In the genomic region with DNA sequence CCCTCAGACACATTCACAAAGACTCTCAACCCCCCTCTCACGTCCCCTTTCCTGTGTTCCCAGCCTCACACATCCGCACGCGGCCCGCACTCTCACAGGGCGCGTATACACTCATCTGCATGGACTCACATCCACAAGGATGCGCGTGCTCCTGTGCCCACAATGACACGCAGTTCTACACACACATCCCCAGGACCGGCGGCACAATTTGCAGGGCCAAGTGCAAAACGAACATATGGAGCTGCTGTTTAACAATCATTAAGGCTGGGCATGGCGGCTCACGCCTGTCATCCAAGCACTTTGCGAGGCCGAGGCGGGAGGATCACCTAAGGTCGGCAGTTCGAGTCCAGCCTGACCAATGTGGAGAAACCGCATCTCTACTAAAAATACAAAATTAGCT, we compare ENCODE assay signal across 12 cellular contexts. TPM values are rescaled to one million over a fixed set of nuclear protein-coding genes. Genes with fewer than 3 reads are reported as not detected.
DNase-seq lines count a peak whose midpoint lies in the region; ATAC-seq, FAIRE-seq and TF ChIP-seq lines count a peak whose summit lies in the region.
"Had no signal": no experiment of that assay in that cellular context is flagged by ENCODE, and none has a peak within 500 bp of the region (broad histone marks: within the 10 kb centered on the region; RNA-seq: fewer than 3 reads in every experiment).

No MANE protein-coding gene starts in this region.

- CTCF ChIA-PET in WTC11 (lab: Charles Lee), result no interaction called here

- peaks cover 3 to 35% of the 10 kb centered on the region in 2 donors for H3K4me1 ChIP-seq in kidney (ENCODE audit: control insufficient read depth in 1 of 2, insufficient read depth in 1 of 2, low read depth in 1 of 2, low read length in 2 of 2)
- peaks cover 40 to 90% (median 60%) of the 10 kb centered on the region in 4 donors for H3K4me1 ChIP-seq in stomach

- no peak overlapping the region for H3K27ac ChIP-seq in kidney (ENCODE audit: low read depth in 2 of 2, low read length in 2 of 2)
- peak overlapping the region in 4 of 5 donors; percentile 52 to 85 (median 72) for H3K27ac ChIP-seq in stomach

- no peak for FAIRE-seq in kidney (lab: Jason Lieb, UNC)

- H3K4me3 ChIP-seq in kidney (ENCODE audit: low read length in 2 of 2) (no peak overlapping the region), stomach (no peak overlapping the region)
- H3K4me3 ChIP-seq: thyroid gland had no signal

- no peak for TF ChIP-seq POLR2A in stomach (IDR thresholded peaks at IDR 0.05)

- no peaks in the 10 kb centered on the region for H3K9me3 ChIP-seq in kidney (ENCODE audit: control insufficient read depth in 1 of 2, low read length in 2 of 2)
- H3K9me3 ChIP-seq in stomach, result no peaks in the 10 kb centered on the region
- H3K9me3 ChIP-seq: thyroid gland had no signal

- peak overlapping the region; percentile 97 for H3K27ac Mint-ChIP-seq in HFFc6
- H3K27ac Mint-ChIP-seq in WTC11, result peak overlapping the region; percentile 9; the same call in 1 of the 2 replicates
- H3K27ac Mint-ChIP-seq: activated CD8-positive, alpha-beta memory T cell treated with anti-CD3 and anti-CD28 coated beads, Interleukin-2, amount 10 ng/mL, durations not matched to agents 7 days and 5 days; CD4-positive, CD25-positive, alpha-beta regulatory T cell had no signal

- H3K27me3 ChIP-seq in stomach, result peaks cover 0 to 12% (median 7%) of the 10 kb centered on the region in 3 donors
- H3K27me3 ChIP-seq: thyroid gland had no signal

- TF ChIP-seq EP300 in stomach (IDR thresholded peaks at IDR 0.05), result no peak

- no peaks in the 10 kb centered on the region for H3K36me3 ChIP-seq in kidney (ENCODE audit: control insufficient read depth in 1 of 2, insufficient read depth in 2 of 2, low read length in 2 of 2)
- H3K36me3 ChIP-seq in stomach, result no peaks in the 10 kb centered on the region
- H3K36me3 ChIP-seq: thyroid gland had no signal

- peak overlapping the region; percentile 37 for H3K4me3 Mint-ChIP-seq in HFFc6
- H3K4me3 Mint-ChIP-seq in WTC11, result no peak overlapping the region
- H3K4me3 Mint-ChIP-seq: activated CD8-positive, alpha-beta memory T cell treated with anti-CD3 and anti-CD28 coated beads, Interleukin-2, amount 10 ng/mL, durations not matched to agents 7 days and 5 days; CD4-positive, CD25-positive, alpha-beta regulatory T cell had no signal

- H3K4me1 Mint-ChIP-seq in HFFc6 (ENCODE audit: low read depth) (peaks cover 75% of the 10 kb centered on the region), WTC11 (peaks cover 31% of the 10 kb centered on the region)

- H3K36me3 Mint-ChIP-seq in HFFc6 (ENCODE audit: low read depth), result no peaks in the 10 kb centered on the region
- H3K36me3 Mint-ChIP-seq in WTC11, result no peaks in the 10 kb centered on the region
- H3K36me3 Mint-ChIP-seq: activated CD8-positive, alpha-beta memory T cell treated with anti-CD3 and anti-CD28 coated beads, Interleukin-2, amount 10 ng/mL, durations not matched to agents 7 days and 5 days; CD4-positive, CD25-positive, alpha-beta regulatory T cell had no signal

- TF ChIP-seq CTCF in HFFc6 (IDR thresholded peaks at IDR 0.05), result no peak
- TF ChIP-seq CTCF in WTC11 (IDR thresholded peaks at IDR 0.05), result no peak
- TF ChIP-seq CTCF in kidney (IDR thresholded peaks at IDR 0.05; ENCODE audit: borderline replicate concordance, extremely low read depth, insufficient read depth), result no peak
- TF ChIP-seq CTCF in stomach (IDR thresholded peaks at IDR 0.05), result no peak

- intact Hi-C loops in kidney (cut with DNase I), result no loop called here
- intact Hi-C loops in stomach (cut with DNase I; ENCODE audit: low total_unique reads), result no loop called here

- H3K9me3 Mint-ChIP-seq in HFFc6 (no peaks in the 10 kb centered on the region), WTC11 (no peaks in the 10 kb centered on the region)
- H3K9me3 Mint-ChIP-seq: CD4-positive, CD25-positive, alpha-beta regulatory T cell had no signal

- WGBS in stomach, 5 donors, result 91 to 93% (median 91%) methylated on average over 17 to 21 of the region's 21 CpGs

- no peak overlapping the region for H3K9ac ChIP-seq in kidney (ENCODE audit: low read length in 2 of 2)

- DNase-seq in HFFc6 (no peak), WTC11 (ENCODE audit: low spot score) (no peak), kidney (peak; percentile 66), stomach (no peak), middle frontal gyrus (ENCODE audit: extremely low spot score, low spot score) (no peak), NCI-H1048 (lab: John Stamatoyannopoulos, UW) (no peak)
- DNase-seq: activated CD8-positive, alpha-beta memory T cell treated with anti-CD3 and anti-CD28 coated beads, Interleukin-2, amount 10 ng/mL, durations not matched to agents 7 days and 5 days; activated naive CD4-positive, alpha-beta T cell; CD4-positive, CD25-positive, alpha-beta regulatory T cell; stimulated activated CD8-positive, alpha-beta memory T cell treated with anti-CD3 and anti-CD28 coated beads, Interleukin-4, amount 100 ng/mL, for 48 hours had no signal

- H3K27me3 Mint-ChIP-seq in HFFc6 (ENCODE audit: insufficient read depth) (peaks cover 3% of the 10 kb centered on the region; the same call in 1 of the 2 replicates), WTC11 (ENCODE audit: low read depth) (no peaks in the 10 kb centered on the region)

- POLR2A ChIA-PET in WTC11 (lab: Charles Lee), result no interaction called here

- ATAC-seq in WTC11 (no peak), GM18511 (IDR thresholded peaks at IDR 0.05; ENCODE audit: unreplicated experiment) (no peak)
- ATAC-seq: activated CD8-positive, alpha-beta memory T cell treated with anti-CD3 and anti-CD28 coated beads, Interleukin-2, amount 10 ng/mL, durations not matched to agents 7 days and 5 days had no signal

TF ChIP-seq in WTC11, 78 proteins besides CTCF, POLR2A, EP300 and RAD21:
- TF ChIP-seq, protein P1, sequence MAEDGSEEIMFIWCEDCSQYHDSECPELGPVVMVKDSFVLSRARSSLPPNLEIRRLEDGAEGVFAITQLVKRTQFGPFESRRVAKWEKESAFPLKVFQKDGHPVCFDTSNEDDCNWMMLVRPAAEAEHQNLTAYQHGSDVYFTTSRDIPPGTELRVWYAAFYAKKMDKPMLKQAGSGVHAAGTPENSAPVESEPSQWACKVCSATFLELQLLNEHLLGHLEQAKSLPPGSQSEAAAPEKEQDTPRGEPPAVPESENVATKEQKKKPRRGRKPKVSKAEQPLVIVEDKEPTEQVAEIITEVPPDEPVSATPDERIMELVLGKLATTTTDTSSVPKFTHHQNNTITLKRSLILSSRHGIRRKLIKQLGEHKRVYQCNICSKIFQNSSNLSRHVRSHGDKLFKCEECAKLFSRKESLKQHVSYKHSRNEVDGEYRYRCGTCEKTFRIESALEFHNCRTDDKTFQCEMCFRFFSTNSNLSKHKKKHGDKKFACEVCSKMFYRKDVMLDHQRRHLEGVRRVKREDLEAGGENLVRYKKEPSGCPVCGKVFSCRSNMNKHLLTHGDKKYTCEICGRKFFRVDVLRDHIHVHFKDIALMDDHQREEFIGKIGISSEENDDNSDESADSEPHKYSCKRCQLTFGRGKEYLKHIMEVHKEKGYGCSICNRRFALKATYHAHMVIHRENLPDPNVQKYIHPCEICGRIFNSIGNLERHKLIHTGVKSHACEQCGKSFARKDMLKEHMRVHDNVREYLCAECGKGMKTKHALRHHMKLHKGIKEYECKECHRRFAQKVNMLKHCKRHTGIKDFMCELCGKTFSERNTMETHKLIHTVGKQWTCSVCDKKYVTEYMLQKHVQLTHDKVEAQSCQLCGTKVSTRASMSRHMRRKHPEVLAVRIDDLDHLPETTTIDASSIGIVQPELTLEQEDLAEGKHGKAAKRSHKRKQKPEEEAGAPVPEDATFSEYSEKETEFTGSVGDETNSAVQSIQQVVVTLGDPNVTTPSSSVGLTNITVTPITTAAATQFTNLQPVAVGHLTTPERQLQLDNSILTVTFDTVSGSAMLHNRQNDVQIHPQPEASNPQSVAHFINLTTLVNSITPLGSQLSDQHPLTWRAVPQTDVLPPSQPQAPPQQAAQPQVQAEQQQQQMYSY (CRISPR knock-in tag; IDR thresholded peaks at IDR 0.05), result no peak
- TF ChIP-seq ZNF423 (CRISPR knock-in tag; IDR thresholded peaks at IDR 0.05), result no peak
- no peak for TF ChIP-seq HMGA2 (CRISPR knock-in tag; IDR thresholded peaks at IDR 0.05)
- TF ChIP-seq, protein P2, sequence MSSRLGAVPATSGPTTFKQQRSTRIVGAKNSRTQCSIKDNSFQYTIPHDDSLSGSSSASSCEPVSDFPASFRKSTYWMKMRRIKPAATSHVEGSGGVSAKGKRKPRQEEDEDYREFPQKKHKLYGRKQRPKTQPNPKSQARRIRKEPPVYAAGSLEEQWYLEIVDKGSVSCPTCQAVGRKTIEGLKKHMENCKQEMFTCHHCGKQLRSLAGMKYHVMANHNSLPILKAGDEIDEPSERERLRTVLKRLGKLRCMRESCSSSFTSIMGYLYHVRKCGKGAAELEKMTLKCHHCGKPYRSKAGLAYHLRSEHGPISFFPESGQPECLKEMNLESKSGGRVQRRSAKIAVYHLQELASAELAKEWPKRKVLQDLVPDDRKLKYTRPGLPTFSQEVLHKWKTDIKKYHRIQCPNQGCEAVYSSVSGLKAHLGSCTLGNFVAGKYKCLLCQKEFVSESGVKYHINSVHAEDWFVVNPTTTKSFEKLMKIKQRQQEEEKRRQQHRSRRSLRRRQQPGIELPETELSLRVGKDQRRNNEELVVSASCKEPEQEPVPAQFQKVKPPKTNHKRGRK (CRISPR knock-in tag; IDR thresholded peaks at IDR 0.05; ENCODE audit: borderline replicate concordance), result no peak
- TF ChIP-seq, protein P3, sequence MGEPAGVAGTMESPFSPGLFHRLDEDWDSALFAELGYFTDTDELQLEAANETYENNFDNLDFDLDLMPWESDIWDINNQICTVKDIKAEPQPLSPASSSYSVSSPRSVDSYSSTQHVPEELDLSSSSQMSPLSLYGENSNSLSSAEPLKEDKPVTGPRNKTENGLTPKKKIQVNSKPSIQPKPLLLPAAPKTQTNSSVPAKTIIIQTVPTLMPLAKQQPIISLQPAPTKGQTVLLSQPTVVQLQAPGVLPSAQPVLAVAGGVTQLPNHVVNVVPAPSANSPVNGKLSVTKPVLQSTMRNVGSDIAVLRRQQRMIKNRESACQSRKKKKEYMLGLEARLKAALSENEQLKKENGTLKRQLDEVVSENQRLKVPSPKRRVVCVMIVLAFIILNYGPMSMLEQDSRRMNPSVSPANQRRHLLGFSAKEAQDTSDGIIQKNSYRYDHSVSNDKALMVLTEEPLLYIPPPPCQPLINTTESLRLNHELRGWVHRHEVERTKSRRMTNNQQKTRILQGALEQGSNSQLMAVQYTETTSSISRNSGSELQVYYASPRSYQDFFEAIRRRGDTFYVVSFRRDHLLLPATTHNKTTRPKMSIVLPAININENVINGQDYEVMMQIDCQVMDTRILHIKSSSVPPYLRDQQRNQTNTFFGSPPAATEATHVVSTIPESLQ (CRISPR knock-in tag; IDR thresholded peaks at IDR 0.05), result no peak
- TF ChIP-seq FOXP1 (CRISPR knock-in tag; IDR thresholded peaks at IDR 0.05; ENCODE audit: borderline replicate concordance), result no peak
TF ChIP-seq in WTC11: peak in this region for 0.

RNA-seq across cellular contexts. Expression of a gene that starts 36.4 kb away (rescaled TPM):
- 10 to 100 TPM; 13.2 to 27.6 (median 22.2) TPM for total RNA-seq in HFFc6 (2021; fragmentation: NEBNext Ultra II Directional; extraction: Animal tissue kit (Norgen Biotek cat#: 25700))
- total RNA-seq in WTC11 (2021), result 10.9 to 16.1 TPM (median 11.4 TPM) in 3 replicates
- total RNA-seq in kidney, result 35.9 TPM
- 7.9 TPM for polyA plus RNA-seq in kidney (ENCODE audit: insufficient read depth, low read depth, low replicate concordance)
- total RNA-seq in stomach, result 10 to 100 TPM; 30.1 to 66.5 (median 43.5) TPM
- 10 to 100 TPM in 1 of 3 donors, 1 to 10 TPM in 2; 5.8 to 11.3 (median 6.7) TPM for polyA plus RNA-seq in stomach
- total RNA-seq: activated CD8-positive, alpha-beta memory T cell treated with anti-CD3 and anti-CD28 coated beads, Interleukin-2, amount 10 ng/mL, durations not matched to agents 7 days and 5 days; CD4-positive, CD25-positive, alpha-beta regulatory T cell had no signal
- polyA plus RNA-seq: CD4-positive, CD25-positive, alpha-beta regulatory T cell had no signal

Comparison
In these comparisons a context has a peak if more than half of its experiments do, and no peak if none do; other contexts are left out.
1. H3K27ac ChIP-seq: peak in stomach (4 of 5); none in kidney (0 of 2).